Comparison of ENCODE assay signal across 1 cellular context in genomic region chr11:72112541-72113136, GRCh38.
TF ChIP-seq lines count a peak whose summit lies in the region.

Gene ANAPC15 (minus strand): TSS chr11:72112695. CDS start chr11:72111276, 1,419 bp downstream.

TF ChIP-seq in WTC11, 78 proteins besides CTCF, POLR2A, EP300 and RAD21 (continued from another document and continues in another):
- TF ChIP-seq, protein P1, sequence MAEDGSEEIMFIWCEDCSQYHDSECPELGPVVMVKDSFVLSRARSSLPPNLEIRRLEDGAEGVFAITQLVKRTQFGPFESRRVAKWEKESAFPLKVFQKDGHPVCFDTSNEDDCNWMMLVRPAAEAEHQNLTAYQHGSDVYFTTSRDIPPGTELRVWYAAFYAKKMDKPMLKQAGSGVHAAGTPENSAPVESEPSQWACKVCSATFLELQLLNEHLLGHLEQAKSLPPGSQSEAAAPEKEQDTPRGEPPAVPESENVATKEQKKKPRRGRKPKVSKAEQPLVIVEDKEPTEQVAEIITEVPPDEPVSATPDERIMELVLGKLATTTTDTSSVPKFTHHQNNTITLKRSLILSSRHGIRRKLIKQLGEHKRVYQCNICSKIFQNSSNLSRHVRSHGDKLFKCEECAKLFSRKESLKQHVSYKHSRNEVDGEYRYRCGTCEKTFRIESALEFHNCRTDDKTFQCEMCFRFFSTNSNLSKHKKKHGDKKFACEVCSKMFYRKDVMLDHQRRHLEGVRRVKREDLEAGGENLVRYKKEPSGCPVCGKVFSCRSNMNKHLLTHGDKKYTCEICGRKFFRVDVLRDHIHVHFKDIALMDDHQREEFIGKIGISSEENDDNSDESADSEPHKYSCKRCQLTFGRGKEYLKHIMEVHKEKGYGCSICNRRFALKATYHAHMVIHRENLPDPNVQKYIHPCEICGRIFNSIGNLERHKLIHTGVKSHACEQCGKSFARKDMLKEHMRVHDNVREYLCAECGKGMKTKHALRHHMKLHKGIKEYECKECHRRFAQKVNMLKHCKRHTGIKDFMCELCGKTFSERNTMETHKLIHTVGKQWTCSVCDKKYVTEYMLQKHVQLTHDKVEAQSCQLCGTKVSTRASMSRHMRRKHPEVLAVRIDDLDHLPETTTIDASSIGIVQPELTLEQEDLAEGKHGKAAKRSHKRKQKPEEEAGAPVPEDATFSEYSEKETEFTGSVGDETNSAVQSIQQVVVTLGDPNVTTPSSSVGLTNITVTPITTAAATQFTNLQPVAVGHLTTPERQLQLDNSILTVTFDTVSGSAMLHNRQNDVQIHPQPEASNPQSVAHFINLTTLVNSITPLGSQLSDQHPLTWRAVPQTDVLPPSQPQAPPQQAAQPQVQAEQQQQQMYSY (CRISPR knock-in tag; IDR thresholded peaks at IDR 0.05) = no peak
- no peak for TF ChIP-seq E2F4 (CRISPR knock-in tag; IDR thresholded peaks at IDR 0.05; ENCODE audit: borderline replicate concordance, low read depth)
- TF ChIP-seq, protein P2, sequence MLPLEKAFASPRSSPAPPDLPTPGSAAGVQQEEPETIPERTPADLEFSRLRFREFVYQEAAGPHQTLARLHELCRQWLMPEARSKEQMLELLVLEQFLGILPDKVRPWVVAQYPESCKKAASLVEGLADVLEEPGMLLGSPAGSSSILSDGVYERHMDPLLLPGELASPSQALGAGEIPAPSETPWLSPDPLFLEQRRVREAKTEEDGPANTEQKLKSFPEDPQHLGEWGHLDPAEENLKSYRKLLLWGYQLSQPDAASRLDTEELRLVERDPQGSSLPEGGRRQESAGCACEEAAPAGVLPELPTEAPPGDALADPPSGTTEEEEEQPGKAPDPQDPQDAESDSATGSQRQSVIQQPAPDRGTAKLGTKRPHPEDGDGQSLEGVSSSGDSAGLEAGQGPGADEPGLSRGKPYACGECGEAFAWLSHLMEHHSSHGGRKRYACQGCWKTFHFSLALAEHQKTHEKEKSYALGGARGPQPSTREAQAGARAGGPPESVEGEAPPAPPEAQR (CRISPR knock-in tag; IDR thresholded peaks at IDR 0.05) = no peak
- no peak for TF ChIP-seq NFATC4 (CRISPR knock-in tag; IDR thresholded peaks at IDR 0.05)
- TF ChIP-seq ETV6 (CRISPR knock-in tag; IDR thresholded peaks at IDR 0.05) = no peak
- TF ChIP-seq FOXP4 (CRISPR knock-in tag; IDR thresholded peaks at IDR 0.05) = no peak
- TF ChIP-seq TEAD4 (CRISPR knock-in tag; IDR thresholded peaks at IDR 0.05) = no peak
- TF ChIP-seq, protein P3, sequence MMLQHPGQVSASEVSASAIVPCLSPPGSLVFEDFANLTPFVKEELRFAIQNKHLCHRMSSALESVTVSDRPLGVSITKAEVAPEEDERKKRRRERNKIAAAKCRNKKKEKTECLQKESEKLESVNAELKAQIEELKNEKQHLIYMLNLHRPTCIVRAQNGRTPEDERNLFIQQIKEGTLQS (CRISPR knock-in tag; conservative IDR thresholded peaks at IDR 0.05) = no peak
- TF ChIP-seq ZNF121 (CRISPR knock-in tag; IDR thresholded peaks at IDR 0.05) = no peak
- TF ChIP-seq ZNF263 (CRISPR knock-in tag; IDR thresholded peaks at IDR 0.05; ENCODE audit: low read depth) = no peak
- TF ChIP-seq NFE2L1 (CRISPR knock-in tag; IDR thresholded peaks at IDR 0.05) = no peak; the same call in 1 of the 2 replicates
- no peak for TF ChIP-seq ZNF396 (CRISPR knock-in tag; IDR thresholded peaks at IDR 0.05; ENCODE audit: borderline replicate concordance)
- TF ChIP-seq NFYB (CRISPR knock-in tag; conservative IDR thresholded peaks at IDR 0.05; ENCODE audit: low read depth) = no peak
- no peak for TF ChIP-seq NR1H2 (CRISPR knock-in tag; IDR thresholded peaks at IDR 0.05)
- no peak for TF ChIP-seq JAZF1 (CRISPR knock-in tag; IDR thresholded peaks at IDR 0.05)
- TF ChIP-seq, protein P4, sequence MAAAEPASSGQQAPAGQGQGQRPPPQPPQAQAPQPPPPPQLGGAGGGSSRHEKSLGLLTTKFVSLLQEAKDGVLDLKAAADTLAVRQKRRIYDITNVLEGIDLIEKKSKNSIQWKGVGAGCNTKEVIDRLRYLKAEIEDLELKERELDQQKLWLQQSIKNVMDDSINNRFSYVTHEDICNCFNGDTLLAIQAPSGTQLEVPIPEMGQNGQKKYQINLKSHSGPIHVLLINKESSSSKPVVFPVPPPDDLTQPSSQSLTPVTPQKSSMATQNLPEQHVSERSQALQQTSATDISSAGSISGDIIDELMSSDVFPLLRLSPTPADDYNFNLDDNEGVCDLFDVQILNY (CRISPR knock-in tag; IDR thresholded peaks at IDR 0.05) = no peak
- TF ChIP-seq, protein P5, sequence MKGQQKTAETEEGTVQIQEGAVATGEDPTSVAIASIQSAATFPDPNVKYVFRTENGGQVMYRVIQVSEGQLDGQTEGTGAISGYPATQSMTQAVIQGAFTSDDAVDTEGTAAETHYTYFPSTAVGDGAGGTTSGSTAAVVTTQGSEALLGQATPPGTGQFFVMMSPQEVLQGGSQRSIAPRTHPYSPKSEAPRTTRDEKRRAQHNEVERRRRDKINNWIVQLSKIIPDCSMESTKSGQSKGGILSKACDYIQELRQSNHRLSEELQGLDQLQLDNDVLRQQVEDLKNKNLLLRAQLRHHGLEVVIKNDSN (CRISPR knock-in tag; IDR thresholded peaks at IDR 0.05) = peak; percentile 65; the same call in 1 of the 2 replicates
- TF ChIP-seq, protein P6, sequence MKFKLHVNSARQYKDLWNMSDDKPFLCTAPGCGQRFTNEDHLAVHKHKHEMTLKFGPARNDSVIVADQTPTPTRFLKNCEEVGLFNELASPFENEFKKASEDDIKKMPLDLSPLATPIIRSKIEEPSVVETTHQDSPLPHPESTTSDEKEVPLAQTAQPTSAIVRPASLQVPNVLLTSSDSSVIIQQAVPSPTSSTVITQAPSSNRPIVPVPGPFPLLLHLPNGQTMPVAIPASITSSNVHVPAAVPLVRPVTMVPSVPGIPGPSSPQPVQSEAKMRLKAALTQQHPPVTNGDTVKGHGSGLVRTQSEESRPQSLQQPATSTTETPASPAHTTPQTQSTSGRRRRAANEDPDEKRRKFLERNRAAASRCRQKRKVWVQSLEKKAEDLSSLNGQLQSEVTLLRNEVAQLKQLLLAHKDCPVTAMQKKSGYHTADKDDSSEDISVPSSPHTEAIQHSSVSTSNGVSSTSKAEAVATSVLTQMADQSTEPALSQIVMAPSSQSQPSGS (CRISPR knock-in tag; IDR thresholded peaks at IDR 0.05; ENCODE audit: borderline replicate concordance, low read depth) = no peak
- TF ChIP-seq PREB (CRISPR knock-in tag; IDR thresholded peaks at IDR 0.05; ENCODE audit: borderline replicate concordance) = no peak
- no peak for TF ChIP-seq FOXP1 (CRISPR knock-in tag; IDR thresholded peaks at IDR 0.05; ENCODE audit: borderline replicate concordance)
- TF ChIP-seq ATF1 (CRISPR knock-in tag; IDR thresholded peaks at IDR 0.05) = no peak
- TF ChIP-seq, protein P7, sequence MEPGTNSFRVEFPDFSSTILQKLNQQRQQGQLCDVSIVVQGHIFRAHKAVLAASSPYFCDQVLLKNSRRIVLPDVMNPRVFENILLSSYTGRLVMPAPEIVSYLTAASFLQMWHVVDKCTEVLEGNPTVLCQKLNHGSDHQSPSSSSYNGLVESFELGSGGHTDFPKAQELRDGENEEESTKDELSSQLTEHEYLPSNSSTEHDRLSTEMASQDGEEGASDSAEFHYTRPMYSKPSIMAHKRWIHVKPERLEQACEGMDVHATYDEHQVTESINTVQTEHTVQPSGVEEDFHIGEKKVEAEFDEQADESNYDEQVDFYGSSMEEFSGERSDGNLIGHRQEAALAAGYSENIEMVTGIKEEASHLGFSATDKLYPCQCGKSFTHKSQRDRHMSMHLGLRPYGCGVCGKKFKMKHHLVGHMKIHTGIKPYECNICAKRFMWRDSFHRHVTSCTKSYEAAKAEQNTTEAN (CRISPR knock-in tag; IDR thresholded peaks at IDR 0.05) = no peak
- TF ChIP-seq, protein P8, sequence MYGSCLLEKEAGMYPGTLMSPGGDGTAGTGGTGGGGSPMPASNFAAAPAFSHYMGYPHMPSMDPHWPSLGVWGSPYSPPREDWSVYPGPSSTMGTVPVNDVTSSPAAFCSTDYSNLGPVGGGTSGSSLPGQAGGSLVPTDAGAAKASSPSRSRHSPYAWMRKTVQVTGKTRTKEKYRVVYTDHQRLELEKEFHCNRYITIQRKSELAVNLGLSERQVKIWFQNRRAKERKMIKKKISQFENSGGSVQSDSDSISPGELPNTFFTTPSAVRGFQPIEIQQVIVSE (CRISPR knock-in tag; IDR thresholded peaks at IDR 0.05; ENCODE audit: borderline replicate concordance) = no peak
- TF ChIP-seq, protein P9, sequence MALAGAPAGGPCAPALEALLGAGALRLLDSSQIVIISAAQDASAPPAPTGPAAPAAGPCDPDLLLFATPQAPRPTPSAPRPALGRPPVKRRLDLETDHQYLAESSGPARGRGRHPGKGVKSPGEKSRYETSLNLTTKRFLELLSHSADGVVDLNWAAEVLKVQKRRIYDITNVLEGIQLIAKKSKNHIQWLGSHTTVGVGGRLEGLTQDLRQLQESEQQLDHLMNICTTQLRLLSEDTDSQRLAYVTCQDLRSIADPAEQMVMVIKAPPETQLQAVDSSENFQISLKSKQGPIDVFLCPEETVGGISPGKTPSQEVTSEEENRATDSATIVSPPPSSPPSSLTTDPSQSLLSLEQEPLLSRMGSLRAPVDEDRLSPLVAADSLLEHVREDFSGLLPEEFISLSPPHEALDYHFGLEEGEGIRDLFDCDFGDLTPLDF (CRISPR knock-in tag; IDR thresholded peaks at IDR 0.05) = no peak
- TF ChIP-seq SMAD4 (CRISPR knock-in tag; IDR thresholded peaks at IDR 0.05) = no peak
- no peak for TF ChIP-seq ZNF425 (CRISPR knock-in tag; conservative IDR thresholded peaks at IDR 0.05)
- TF ChIP-seq ZNF671 (CRISPR knock-in tag; IDR thresholded peaks at IDR 0.05) = no peak
- TF ChIP-seq EMX1 (CRISPR knock-in tag; IDR thresholded peaks at IDR 0.05) = no peak
- TF ChIP-seq STAT6 (CRISPR knock-in tag; conservative IDR thresholded peaks at IDR 0.05; ENCODE audit: low read depth) = no peak
